10 cellular contexts compared by ENCODE assay signal in the genomic region with DNA sequence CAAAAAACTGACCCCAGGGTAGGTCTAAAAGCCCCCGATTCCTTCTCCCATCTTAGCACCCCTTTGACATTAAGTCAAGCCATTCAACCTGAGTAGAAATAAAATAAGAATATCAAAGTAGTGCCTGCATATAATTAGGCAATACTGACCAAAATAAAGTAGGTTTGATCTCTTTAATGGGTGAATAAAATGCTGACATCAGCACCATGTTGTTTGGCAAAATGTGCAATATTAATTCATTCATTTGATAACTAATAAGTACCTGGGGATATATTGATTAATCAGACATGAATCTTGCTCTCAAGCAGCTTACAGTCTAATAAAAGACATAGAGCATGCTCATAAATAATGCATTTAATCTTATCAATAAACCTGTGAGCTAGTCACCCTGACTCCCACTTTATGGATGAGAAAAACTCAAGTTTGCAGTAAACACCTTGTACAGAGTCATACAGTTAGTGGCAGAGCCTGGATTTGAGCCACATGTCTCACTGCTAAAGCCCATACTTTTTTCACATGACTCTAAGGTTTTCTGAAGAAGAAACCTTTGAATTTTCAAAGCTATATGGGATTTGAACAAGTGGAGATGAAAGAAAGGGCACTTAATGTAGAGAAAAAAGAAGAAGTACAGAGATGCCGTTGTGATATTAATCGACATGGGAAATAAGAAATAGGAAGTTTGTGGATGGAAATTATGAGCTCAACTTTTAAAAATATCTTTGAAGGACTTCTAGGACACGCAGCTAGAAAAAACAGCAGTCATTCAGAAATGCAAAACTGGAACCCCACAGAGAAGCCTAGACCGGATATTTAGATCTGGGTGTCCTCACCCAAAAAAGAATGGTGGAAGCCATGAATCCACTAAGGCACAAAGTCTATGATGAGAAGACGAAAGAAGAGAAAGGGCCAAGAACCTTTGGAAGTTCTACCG.
DNase-seq lines count a peak whose midpoint lies in the region; ATAC-seq and TF ChIP-seq lines count a peak whose summit lies in the region.
"Had no signal": no experiment of that assay in that cellular context is flagged by ENCODE, and none has a peak within 500 bp of the region (broad histone marks: within the 10 kb centered on the region; RNA-seq: fewer than 3 reads in every experiment).

No MANE protein-coding gene starts in this region.

- no peak for TF ChIP-seq CTCF in activated CD8-positive, alpha-beta T cell treated with anti-CD3 and anti-CD28 coated beads for 36 hours (IDR thresholded peaks at IDR 0.05)
- TF ChIP-seq CTCF in nephron progenitor cell (IDR thresholded peaks at IDR 0.05), result no peak

- POLR2A ChIA-PET in activated CD8-positive, alpha-beta T cell treated with anti-CD3 and anti-CD28 coated beads for 36 hours (lab: Charles Lee), result interaction anchor here (1.0 to 1.1 kb wide), 3 partner anchors 15 to 173 kb away, joined by 3 to 4 read pairs (median 3); no protein-coding TSS in a partner anchor
- POLR2A ChIA-PET in activated CD8-positive, alpha-beta T cell treated with anti-CD3 and anti-CD28 coated beads, Interleukin-2, amount 10 ng/mL, durations not matched to agents 7 days and 5 days (lab: Charles Lee), result interaction anchor here (1.2 kb wide), 1 partner anchor 10 kb away, joined by 4 read pairs; no protein-coding TSS in a partner anchor

- in situ Hi-C loops in KBM-7 (cut with MboI; ENCODE audit: low pct_unique_long_range_greater_than_20kb, low sequenced_read_pairs), result no loop called here

- peaks cover 16% of the 10 kb centered on the region for H3K4me1 Mint-ChIP-seq in activated CD8-positive, alpha-beta T cell treated with anti-CD3 and anti-CD28 coated beads for 36 hours (ENCODE audit: low read depth)
- H3K4me1 Mint-ChIP-seq in activated CD8-positive, alpha-beta T cell treated with anti-CD3 and anti-CD28 coated beads, Interleukin-2, amount 10 ng/mL, durations not matched to agents 7 days and 5 days (ENCODE audit: low read depth), result peaks cover 6% of the 10 kb centered on the region
- peaks cover 10% of the 10 kb centered on the region for H3K4me1 Mint-ChIP-seq in activated T-helper 17 cell treated with anti-CD3 and anti-CD28 coated beads, Interleukin-2, amount 50 U/mL, for 72 hours
- H3K4me1 Mint-ChIP-seq in stimulated activated memory B cell treated with anti-CD40 and anti-IgM and Interleukin-4, amounts not matched to agents 10 μg/mL and 1 μg/mL and 100 μg/mL, for 72 hours, result peaks cover 32% of the 10 kb centered on the region
- H3K4me1 Mint-ChIP-seq in nephron progenitor cell, result no peaks in the 10 kb centered on the region

- no peaks in the 10 kb centered on the region for H3K27me3 Mint-ChIP-seq in activated CD8-positive, alpha-beta T cell treated with anti-CD3 and anti-CD28 coated beads for 36 hours
- no peaks in the 10 kb centered on the region for H3K27me3 Mint-ChIP-seq in activated CD8-positive, alpha-beta T cell treated with anti-CD3 and anti-CD28 coated beads, Interleukin-2, amount 10 ng/mL, durations not matched to agents 7 days and 5 days (ENCODE audit: low read depth)
- no peaks in the 10 kb centered on the region for H3K27me3 Mint-ChIP-seq in activated T-helper 17 cell treated with anti-CD3 and anti-CD28 coated beads, Interleukin-2, amount 50 U/mL, for 72 hours
- no peaks in the 10 kb centered on the region for H3K27me3 Mint-ChIP-seq in stimulated activated memory B cell treated with anti-CD40 and anti-IgM and Interleukin-4, amounts not matched to agents 10 μg/mL and 1 μg/mL and 100 μg/mL, for 72 hours
- no peaks in the 10 kb centered on the region for H3K27me3 Mint-ChIP-seq in nephron progenitor cell (ENCODE audit: low read depth, poor library complexity)

- peaks cover 2% of the 10 kb centered on the region for H3K36me3 Mint-ChIP-seq in activated CD8-positive, alpha-beta T cell treated with anti-CD3 and anti-CD28 coated beads for 36 hours (ENCODE audit: low read depth)
- H3K36me3 Mint-ChIP-seq in activated CD8-positive, alpha-beta T cell treated with anti-CD3 and anti-CD28 coated beads, Interleukin-2, amount 10 ng/mL, durations not matched to agents 7 days and 5 days (ENCODE audit: low read depth), result peaks cover 8% of the 10 kb centered on the region
- no peaks in the 10 kb centered on the region for H3K36me3 Mint-ChIP-seq in activated T-helper 17 cell treated with anti-CD3 and anti-CD28 coated beads, Interleukin-2, amount 50 U/mL, for 72 hours (ENCODE audit: low read depth)
- H3K36me3 Mint-ChIP-seq in stimulated activated memory B cell treated with anti-CD40 and anti-IgM and Interleukin-4, amounts not matched to agents 10 μg/mL and 1 μg/mL and 100 μg/mL, for 72 hours, result peaks cover 6% of the 10 kb centered on the region
- peaks cover 17% of the 10 kb centered on the region for H3K36me3 Mint-ChIP-seq in nephron progenitor cell (ENCODE audit: low read depth)

- ATAC-seq in activated CD8-positive, alpha-beta T cell treated with anti-CD3 and anti-CD28 coated beads for 36 hours, result peak; percentile 34
- ATAC-seq in activated CD8-positive, alpha-beta T cell treated with anti-CD3 and anti-CD28 coated beads, Interleukin-2, amount 10 ng/mL, durations not matched to agents 7 days and 5 days, result no peak
- ATAC-seq in activated T-helper 17 cell treated with anti-CD3 and anti-CD28 coated beads, Interleukin-2, amount 50 U/mL, for 72 hours (replicated peaks), result peak; percentile 66
- ATAC-seq in stimulated activated memory B cell treated with anti-CD40 and anti-IgM and Interleukin-4, amounts not matched to agents 10 μg/mL and 1 μg/mL and 100 μg/mL, for 72 hours, result peak; percentile 85
- ATAC-seq in HG03135 (IDR thresholded peaks at IDR 0.05; ENCODE audit: unreplicated experiment) (no peak), HG02763 (IDR thresholded peaks at IDR 0.05; ENCODE audit: unreplicated experiment) (no peak)

- no peak overlapping the region for H3K4me3 Mint-ChIP-seq in activated CD8-positive, alpha-beta T cell treated with anti-CD3 and anti-CD28 coated beads for 36 hours
- no peak overlapping the region for H3K4me3 Mint-ChIP-seq in activated CD8-positive, alpha-beta T cell treated with anti-CD3 and anti-CD28 coated beads, Interleukin-2, amount 10 ng/mL, durations not matched to agents 7 days and 5 days
- H3K4me3 Mint-ChIP-seq in activated T-helper 17 cell treated with anti-CD3 and anti-CD28 coated beads, Interleukin-2, amount 50 U/mL, for 72 hours, result peak overlapping the region; percentile 42
- peak overlapping the region; percentile 16 for H3K4me3 Mint-ChIP-seq in stimulated activated memory B cell treated with anti-CD40 and anti-IgM and Interleukin-4, amounts not matched to agents 10 μg/mL and 1 μg/mL and 100 μg/mL, for 72 hours
- H3K4me3 Mint-ChIP-seq in nephron progenitor cell, result no peak overlapping the region

- CTCF ChIA-PET in activated CD8-positive, alpha-beta T cell treated with anti-CD3 and anti-CD28 coated beads for 36 hours (lab: Charles Lee), result interaction anchor here (0.5 to 1.1 kb wide), 3 partner anchors 10 to 31 kb away, joined by 3 to 4 read pairs (median 4); no protein-coding TSS in a partner anchor
- CTCF ChIA-PET in activated CD8-positive, alpha-beta T cell treated with anti-CD3 and anti-CD28 coated beads, Interleukin-2, amount 10 ng/mL, durations not matched to agents 7 days and 5 days (lab: Charles Lee), result interaction anchor here (0.6 to 3.0 kb wide), 6 partner anchors 9 to 569 kb away, joined by 3 to 12 read pairs (median 4); no protein-coding TSS in a partner anchor

- intact Hi-C loops in activated CD8-positive, alpha-beta T cell treated with anti-CD3 and anti-CD28 coated beads for 36 hours (cut with micrococcal nuclease), result no loop called here

- H3K27ac Mint-ChIP-seq in activated CD8-positive, alpha-beta T cell treated with anti-CD3 and anti-CD28 coated beads for 36 hours, result peak overlapping the region; percentile 83
- H3K27ac Mint-ChIP-seq in activated CD8-positive, alpha-beta T cell treated with anti-CD3 and anti-CD28 coated beads, Interleukin-2, amount 10 ng/mL, durations not matched to agents 7 days and 5 days, result no peak overlapping the region
- H3K27ac Mint-ChIP-seq in activated T-helper 17 cell treated with anti-CD3 and anti-CD28 coated beads, Interleukin-2, amount 50 U/mL, for 72 hours, result peak overlapping the region; percentile 60
- H3K27ac Mint-ChIP-seq in stimulated activated memory B cell treated with anti-CD40 and anti-IgM and Interleukin-4, amounts not matched to agents 10 μg/mL and 1 μg/mL and 100 μg/mL, for 72 hours, result peak overlapping the region; percentile 88
- H3K27ac Mint-ChIP-seq in nephron progenitor cell, result no peak overlapping the region

- DNase-seq in activated CD8-positive, alpha-beta T cell treated with anti-CD3 and anti-CD28 coated beads for 36 hours, result no peak
- DNase-seq in activated CD8-positive, alpha-beta T cell treated with anti-CD3 and anti-CD28 coated beads, Interleukin-2, amount 10 ng/mL, durations not matched to agents 7 days and 5 days, result no peak
- DNase-seq in KBM-7 (peak; percentile 91), nephron progenitor cell (no peak)
- DNase-seq: cortex of kidney, foreskin melanocyte had no signal

- peaks cover 12% of the 10 kb centered on the region for H3K9me3 Mint-ChIP-seq in activated CD8-positive, alpha-beta T cell treated with anti-CD3 and anti-CD28 coated beads for 36 hours
- H3K9me3 Mint-ChIP-seq in activated CD8-positive, alpha-beta T cell treated with anti-CD3 and anti-CD28 coated beads, Interleukin-2, amount 10 ng/mL, durations not matched to agents 7 days and 5 days (ENCODE audit: insufficient read depth), result peaks cover 7% of the 10 kb centered on the region
- peaks cover 8% of the 10 kb centered on the region for H3K9me3 Mint-ChIP-seq in activated T-helper 17 cell treated with anti-CD3 and anti-CD28 coated beads, Interleukin-2, amount 50 U/mL, for 72 hours
- H3K9me3 Mint-ChIP-seq in stimulated activated memory B cell treated with anti-CD40 and anti-IgM and Interleukin-4, amounts not matched to agents 10 μg/mL and 1 μg/mL and 100 μg/mL, for 72 hours, result peaks cover 8% of the 10 kb centered on the region
- peaks cover 24% of the 10 kb centered on the region for H3K9me3 Mint-ChIP-seq in nephron progenitor cell

Comparison
In these comparisons a context has a peak if more than half of its experiments do, and no peak if none do; other contexts are left out.
1. ATAC-seq: peak in activated CD8-positive, alpha-beta T cell treated with anti-CD3 and anti-CD28 coated beads for 36 hours (single experiment), activated T-helper 17 cell treated with anti-CD3 and anti-CD28 coated beads, Interleukin-2, amount 50 U/mL, for 72 hours (single experiment) and stimulated activated memory B cell treated with anti-CD40 and anti-IgM and Interleukin-4, amounts not matched to agents 10 μg/mL and 1 μg/mL and 100 μg/mL, for 72 hours (single experiment); none in activated CD8-positive, alpha-beta T cell treated with anti-CD3 and anti-CD28 coated beads, Interleukin-2, amount 10 ng/mL, durations not matched to agents 7 days and 5 days (single experiment), HG03135 (single experiment) and HG02763 (single experiment).
2. H3K27ac Mint-ChIP-seq: peak in activated CD8-positive, alpha-beta T cell treated with anti-CD3 and anti-CD28 coated beads for 36 hours (single experiment), activated T-helper 17 cell treated with anti-CD3 and anti-CD28 coated beads, Interleukin-2, amount 50 U/mL, for 72 hours (single experiment) and stimulated activated memory B cell treated with anti-CD40 and anti-IgM and Interleukin-4, amounts not matched to agents 10 μg/mL and 1 μg/mL and 100 μg/mL, for 72 hours (single experiment); none in activated CD8-positive, alpha-beta T cell treated with anti-CD3 and anti-CD28 coated beads, Interleukin-2, amount 10 ng/mL, durations not matched to agents 7 days and 5 days (single experiment) and nephron progenitor cell (single experiment).
3. H3K4me3 Mint-ChIP-seq: peak in activated T-helper 17 cell treated with anti-CD3 and anti-CD28 coated beads, Interleukin-2, amount 50 U/mL, for 72 hours (single experiment) and stimulated activated memory B cell treated with anti-CD40 and anti-IgM and Interleukin-4, amounts not matched to agents 10 μg/mL and 1 μg/mL and 100 μg/mL, for 72 hours (single experiment); none in activated CD8-positive, alpha-beta T cell treated with anti-CD3 and anti-CD28 coated beads for 36 hours (single experiment), activated CD8-positive, alpha-beta T cell treated with anti-CD3 and anti-CD28 coated beads, Interleukin-2, amount 10 ng/mL, durations not matched to agents 7 days and 5 days (single experiment) and nephron progenitor cell (single experiment).